23 cellular contexts compared by ENCODE assay signal in the genomic region with DNA sequence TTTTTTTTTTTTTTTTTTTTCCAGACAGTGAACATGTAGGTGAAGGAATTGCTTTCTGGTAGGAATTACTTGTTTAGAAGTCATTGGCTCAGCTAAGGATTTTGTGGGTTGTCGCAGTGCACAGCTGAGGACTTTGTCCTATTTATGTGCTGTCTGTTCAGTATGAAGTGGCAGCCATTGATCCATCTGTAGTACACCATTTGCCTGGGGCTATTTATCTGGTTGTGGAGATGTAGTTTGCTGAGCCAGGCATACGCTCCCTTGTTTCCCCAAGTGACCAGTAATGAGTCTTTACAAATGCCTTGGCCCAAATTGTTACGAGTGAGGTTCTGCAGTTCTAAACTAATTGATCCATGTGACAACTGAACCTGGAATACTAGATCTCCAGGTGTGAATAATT.
"Had no signal": no experiment of that assay in that cellular context is flagged by ENCODE, and none has a peak within 500 bp of the region (broad histone marks: within the 10 kb centered on the region; RNA-seq: fewer than 3 reads in every experiment).

No MANE protein-coding gene starts in this region.

- H3K27ac ChIP-seq: ascending aorta, breast epithelium, esophagus muscularis mucosa, gastroesophageal sphincter, heart left ventricle, right atrium auricular region, tibial artery, vagina, VCaP had no signal

- H3K36me3 ChIP-seq: ascending aorta, breast epithelium, esophagus muscularis mucosa, gastroesophageal sphincter, heart left ventricle, right atrium auricular region, tibial artery, vagina had no signal

- DNase-seq: activated CD4-positive, CD25-positive, alpha-beta regulatory T cell treated with anti-CD3 and anti-CD28 coated beads, Interleukin-2, amount 50 U/mL, for 72 hours; activated CD8-positive, alpha-beta memory T cell treated with anti-CD3 and anti-CD28 coated beads for 24 hours; activated CD8-positive, alpha-beta memory T cell treated with anti-CD3 and anti-CD28 coated beads, Interleukin-2, amount 50 U/mL, for 48 hours; activated effector memory CD4-positive, alpha-beta T cell treated with anti-CD3 and anti-CD28 coated beads, Interleukin-2, amount 50 U/mL, for 16 hours; activated naive CD4-positive, alpha-beta T cell treated with anti-CD3 and anti-CD28 coated beads, Interleukin-2, amount 50 U/mL, for 16 hours; activated T-cell treated with anti-CD3 and anti-CD28 coated beads, Interleukin-2, amount 50 U/mL, for 72 hours; cerebellar nuclear complex; cortex of kidney; heart left ventricle; left cardiac atrium; mesenchymal stem cell; mucosa of descending colon; naive B cell; stimulated activated naive CD8-positive, alpha-beta T cell treated with anti-CD3 and anti-CD28 coated beads, Interleukin-15, Interleukin-2, amounts not matched to agents 100 U/mL and 50 U/mL, for 24 hours; substantia nigra; tibial artery had no signal

- H3K4me1 ChIP-seq: ascending aorta, breast epithelium, esophagus muscularis mucosa, gastroesophageal sphincter, heart left ventricle, right atrium auricular region, tibial artery, vagina had no signal

- ATAC-seq: activated T-cell treated with anti-CD3 and anti-CD28 coated beads, Interleukin-2, amount 50 U/mL, for 72 hours; gastroesophageal sphincter; heart left ventricle; left cardiac atrium; mucosa of descending colon; stimulated activated naive CD8-positive, alpha-beta T cell treated with anti-CD3 and anti-CD28 coated beads, Interleukin-15, Interleukin-2, amounts not matched to agents 100 U/mL and 50 U/mL, for 24 hours had no signal

- H3K9me3 ChIP-seq: ascending aorta, breast epithelium, esophagus muscularis mucosa, gastroesophageal sphincter, heart left ventricle, mucosa of descending colon, right atrium auricular region, tibial artery, vagina had no signal

- H3K27me3 ChIP-seq: ascending aorta, breast epithelium, esophagus muscularis mucosa, right atrium auricular region, tibial artery, vagina had no signal

- H3K4me3 ChIP-seq: ascending aorta, breast epithelium, esophagus muscularis mucosa, gastroesophageal sphincter, heart left ventricle, mucosa of descending colon, right atrium auricular region, tibial artery, vagina had no signal
